In genomic region chr20:46523108-46523507, GRCh38 we compare ENCODE assay signal across 22 cellular contexts. TPM values are rescaled to one million over a fixed set of nuclear protein-coding genes. Genes with fewer than 3 reads are reported as not detected.
"Had no signal": no experiment of that assay in that cellular context is flagged by ENCODE, and none has a peak within 500 bp of the region (broad histone marks: within the 10 kb centered on the region; RNA-seq: fewer than 3 reads in every experiment).

No MANE protein-coding gene starts in this region.

- H3K27ac ChIP-seq: KMS-11, RWPE1 had no signal

- H3K9me3 ChIP-seq: SK-N-SH had no signal

- DNase-seq: Kasumi-1, MM.1S, NCI-H1092 treated with DMSO at 0.1 percent for 48 hours, NCI-H1436, NCI-H187, NCI-H2081, NCI-H2107, NCI-H2227 treated with DMSO at 0.1 percent for 48 hours, NCI-H510A, NCI-H526, NCI-H82, SHP77, SK-N-SH, SW 1271 had no signal

- H3K36me3 Mint-ChIP-seq: IgD-negative memory B cell had no signal

- ATAC-seq: K562, Panc1 had no signal

- H3K9me3 Mint-ChIP-seq: IgD-negative memory B cell had no signal

- H3K27ac Mint-ChIP-seq: IgD-negative memory B cell had no signal

- FAIRE-seq: K562 had no signal

- H3K4me3 ChIP-seq: K562 had no signal

- H3K27me3 Mint-ChIP-seq: IgD-negative memory B cell had no signal

- H3K4me3 Mint-ChIP-seq: IgD-negative memory B cell had no signal

- H3K4me1 Mint-ChIP-seq: IgD-negative memory B cell had no signal

RNA-seq across cellular contexts. Expression of gene ZNF334, which starts 9.7 kb away (rescaled TPM):
- total RNA-seq: HT1080, SK-MEL-5 had no signal
- polyA plus RNA-seq: IgD-negative memory B cell had no signal

RNA-seq across cellular contexts. Expression of gene OCSTAMP, which starts 27.3 kb away (rescaled TPM):
- total RNA-seq: HT1080, K562, M059J, SK-MEL-5 had no signal
- polyA plus RNA-seq: IgD-negative memory B cell, K562, SK-N-SH had no signal
